In the genomic region with DNA sequence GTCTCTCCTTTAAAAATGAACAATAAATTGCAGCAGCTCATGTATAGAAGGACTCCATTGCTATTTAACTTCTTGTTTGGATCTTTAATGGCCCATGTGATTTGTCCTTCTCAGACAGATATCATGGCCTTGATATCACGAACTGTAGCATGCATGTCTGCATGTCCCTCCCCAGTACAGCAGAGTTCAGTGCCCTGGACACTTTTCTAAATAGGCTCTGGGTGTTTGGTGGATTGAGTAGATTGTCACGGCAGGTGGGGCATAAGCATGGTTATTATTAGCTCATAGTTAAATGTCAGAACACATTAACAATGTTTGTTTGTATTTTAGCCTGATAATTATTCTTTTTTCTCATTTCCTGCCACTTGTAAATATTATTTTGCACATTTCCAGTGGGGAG, we compare ENCODE assay signal across 7 cellular contexts.
"Had no signal": no experiment of that assay in that cellular context is flagged by ENCODE, and none has a peak within 500 bp of the region (broad histone marks: within the 10 kb centered on the region; RNA-seq: fewer than 3 reads in every experiment).

No MANE protein-coding gene starts in this region.

- ATAC-seq: GM23338, HCT116, HepG2 had no signal

- FAIRE-seq: HepG2 had no signal

- H3K4me3 ChIP-seq: GM23338, HAP-1 had no signal

- H3K36me3 ChIP-seq: HAP-1 had no signal

- H3K4me1 ChIP-seq: HAP-1 had no signal

- H3K27ac ChIP-seq: HL-60 had no signal

- H3K4me2 ChIP-seq: GM23338 had no signal

- H2AFZ ChIP-seq: GM23338 had no signal

- H3K9me3 ChIP-seq: HAP-1 had no signal

- DNase-seq: H7, HFFc6 had no signal
